ENCODE assay signal across 8 cellular contexts in genomic region chr16:29204476-29205135, GRCh38.
DNase-seq lines count a peak whose midpoint lies in the region; ATAC-seq, FAIRE-seq and TF ChIP-seq lines count a peak whose summit lies in the region.
"Not testable (repeated sequence)": the region's sequence is repeated elsewhere in the genome, so short reads cannot be mapped to it uniquely, and the experiment has no call there.

No MANE protein-coding gene starts in this region.

- DNase-seq in COLO668 (lab: John Stamatoyannopoulos, UW; ENCODE audit: unreplicated experiment) (peak; percentile 50), NCI-H748 (lab: John Stamatoyannopoulos, UW; ENCODE audit: unreplicated experiment) (peak; percentile 6), ecto neural progenitor cell (ENCODE audit: low spot score) (peak; percentile 10), cardiac septum (ENCODE audit: low spot score) (peak; percentile 50), osteocyte (ENCODE audit: extremely low spot score, unreplicated experiment) (peak; percentile 32), upper lobe of right lung (peak; percentile 27)
- not testable (repeated sequence) for DNase-seq in astrocyte (ENCODE audit: low read depth); HepG2 (ENCODE audit: low spot score)

- CTCF ChIA-PET in HepG2 (lab: Yijun Ruan, JAX; ENCODE audit: low intra/inter-chr PET ratio, low total read pairs) = not testable (repeated sequence)

- in situ Hi-C loops in HepG2 (cut with HindIII; ENCODE audit: extremely low pct_ligation_motif_present, low pct_unique_long_range_greater_than_20kb) = loop anchor here (25.0 kb wide), 1 partner anchor 92 kb away; no protein-coding TSS in a partner anchor

- H3K27ac ChIP-seq in astrocyte (ENCODE audit: low read depth, low read length); HepG2 (ENCODE audit: extremely low read length, insufficient read depth, low read length); upper lobe of right lung: not testable (repeated sequence)

- not testable (repeated sequence) for H2AFZ ChIP-seq in astrocyte (ENCODE audit: low read depth, low read length); HepG2 (ENCODE audit: low read length)

- POLR2A ChIA-PET in HepG2 (lab: Yijun Ruan, JAX) = not testable (repeated sequence)

- H3K9ac ChIP-seq in astrocyte (ENCODE audit: low read length); HepG2 (ENCODE audit: insufficient read depth, low read depth, low read length): not testable (repeated sequence)

- FAIRE-seq in astrocyte (lab: Jason Lieb, UNC); HepG2 (lab: Jason Lieb, UNC): not testable (repeated sequence)

- peaks cover 12% of the 10 kb centered on the region for H3K27me3 Mint-ChIP-seq in astrocyte (ENCODE audit: low read depth, unreplicated experiment)
- not testable (repeated sequence) for H3K27me3 Mint-ChIP-seq in osteocyte (ENCODE audit: unreplicated experiment)

- H3K79me2 ChIP-seq in astrocyte (ENCODE audit: insufficient read depth, low read length); HepG2 (ENCODE audit: insufficient read depth, low read length): not testable (repeated sequence)

- not testable (repeated sequence) for TF ChIP-seq POLR2A in HepG2 (IDR thresholded peaks at IDR 0.05; ENCODE audit: insufficient read depth in 1 of 2, low read depth in 2 of 2, low read length in 2 of 2)

- TF ChIP-seq RAD21 in HepG2 (CRISPR knock-in tag; IDR thresholded peaks at IDR 0.05) = not testable (repeated sequence)

- not testable (repeated sequence) for H3K4me3 ChIP-seq in astrocyte (ENCODE audit: insufficient read depth, low read depth, low read length); HepG2 (replicated peaks in 1 of 3; ENCODE audit: insufficient read depth in 1 of 3, low read depth in 2 of 3, low read length in 3 of 3); upper lobe of right lung

- H3K9me3 ChIP-seq in astrocyte (ENCODE audit: insufficient read depth, low read depth, low read length); HepG2 (ENCODE audit: low read length); upper lobe of right lung: not testable (repeated sequence)

- H3K27ac Mint-ChIP-seq in astrocyte (ENCODE audit: unreplicated experiment); osteocyte (ENCODE audit: unreplicated experiment): not testable (repeated sequence)

- H3K4me3 Mint-ChIP-seq in astrocyte (ENCODE audit: unreplicated experiment); osteocyte (ENCODE audit: unreplicated experiment): not testable (repeated sequence)

- peaks cover 12% of the 10 kb centered on the region for H3K9me3 Mint-ChIP-seq in astrocyte (ENCODE audit: unreplicated experiment)
- H3K9me3 Mint-ChIP-seq in osteocyte (ENCODE audit: unreplicated experiment) = not testable (repeated sequence)

- H3K4me1 ChIP-seq in astrocyte (ENCODE audit: insufficient read depth, low read length); upper lobe of right lung: not testable (repeated sequence)
- peaks cover 38% of the 10 kb centered on the region for H3K4me1 ChIP-seq in HepG2 (ENCODE audit: insufficient read depth, low read length)

- H3K4me1 Mint-ChIP-seq in astrocyte (ENCODE audit: low read depth, unreplicated experiment) = not testable (repeated sequence)
- H3K4me1 Mint-ChIP-seq in osteocyte (ENCODE audit: unreplicated experiment) = peaks cover 30% of the 10 kb centered on the region

- not testable (repeated sequence) for H3K36me3 ChIP-seq in astrocyte (ENCODE audit: insufficient read depth, low read length); HepG2 (replicated peaks in 1 of 2; ENCODE audit: control insufficient read depth in 1 of 2, insufficient read depth in 2 of 2, low read length in 2 of 2); upper lobe of right lung

- H3K36me3 Mint-ChIP-seq in astrocyte (ENCODE audit: low read depth, unreplicated experiment); osteocyte (ENCODE audit: unreplicated experiment): not testable (repeated sequence)

- intact Hi-C loops in cardiac septum (cut with DNase I); HepG2 (cut with micrococcal nuclease; ENCODE audit: unreplicated experiment); upper lobe of right lung (cut with DNase I): not testable (repeated sequence)

- not testable (repeated sequence) for TF ChIP-seq CTCF in astrocyte (IDR thresholded peaks at IDR 0.05; ENCODE audit: insufficient read depth, low read depth, low read length); HepG2 (CRISPR knock-in tag; IDR thresholded peaks at IDR 0.05); osteocyte (IDR thresholded peaks at IDR 0.05); upper lobe of right lung (IDR thresholded peaks at IDR 0.05)

- H3K27me3 ChIP-seq in astrocyte (ENCODE audit: insufficient read depth, low read length); HepG2 (ENCODE audit: control insufficient read depth in 1 of 2, insufficient read depth in 2 of 2, low read length in 2 of 2); upper lobe of right lung: not testable (repeated sequence)

- 42% methylated on average over 15 of the region's 15 CpGs for WGBS in HepG2 (ENCODE audit: low lambda C conversion rate)

- H3K4me2 ChIP-seq in astrocyte (ENCODE audit: low read length) = peak overlapping the region; percentile 19
- not testable (repeated sequence) for H3K4me2 ChIP-seq in HepG2 (ENCODE audit: low read depth, low read length)

- BruUV-seq in HepG2 (replicated peaks; lab: Mats Ljungman, UMichigan) = not testable (repeated sequence)

- not testable (repeated sequence) for H4K20me1 ChIP-seq in astrocyte (ENCODE audit: insufficient read depth, low read length); HepG2 (ENCODE audit: insufficient read depth, low read length)

- not testable (repeated sequence) for ATAC-seq in HepG2, upper lobe of right lung

- TF ChIP-seq EP300 in HepG2 (IDR thresholded peaks at IDR 0.05; ENCODE audit: low read depth in 2 of 2, low read length in 2 of 2); HepG2 (CRISPR knock-in tag; IDR thresholded peaks at IDR 0.05; ENCODE audit: borderline replicate concordance): not testable (repeated sequence)

TF ChIP-seq in HepG2, 621 proteins besides CTCF, POLR2A, EP300 and RAD21:
- TF ChIP-seq ZBTB33 (CRISPR knock-in tag; IDR thresholded peaks at IDR 0.05) = peak; percentile 87
